ENCODE assay signal across 1 cellular context in genomic region chr2:10410001-10410671, GRCh38.
TF ChIP-seq lines count a peak whose summit lies in the region.

No MANE protein-coding gene starts in this region.

TF ChIP-seq in GM23338, 12 proteins besides CTCF, POLR2A, EP300 and RAD21 (continued from another document):
- TF ChIP-seq REST (IDR thresholded peaks at IDR 0.05; ENCODE audit: unreplicated experiment) (no peak), EZH2 (IDR thresholded peaks at IDR 0.05; ENCODE audit: low read depth, unreplicated experiment) (no peak), ZNF114 (CRISPR knock-in tag; IDR thresholded peaks at IDR 0.05) (no peak), POLR2AphosphoS5 (IDR thresholded peaks at IDR 0.05; ENCODE audit: low read depth) (no peak)
TF ChIP-seq in GM23338: peak in this region for 0.
